In the genomic region with DNA sequence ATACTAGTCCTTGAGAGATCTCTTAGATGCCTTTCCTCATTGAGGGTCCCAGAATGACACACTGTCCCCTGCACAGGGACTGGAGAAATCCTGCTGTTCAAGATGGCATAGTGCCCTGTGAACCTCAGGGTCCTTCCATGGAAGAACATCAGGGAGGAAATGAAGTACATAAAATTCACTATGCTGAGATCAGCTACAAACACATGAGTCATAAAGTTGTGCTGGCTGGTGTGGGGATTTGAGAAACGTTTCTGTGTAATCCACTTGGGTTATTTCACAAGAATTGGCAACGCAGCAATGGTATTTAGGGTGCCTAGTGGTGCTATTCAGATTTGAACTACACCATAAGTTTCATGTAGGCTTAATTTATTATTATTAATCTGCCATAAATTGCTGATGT, we compare ENCODE assay signal across 10 cellular contexts.
DNase-seq lines count a peak whose midpoint lies in the region; ATAC-seq and TF ChIP-seq lines count a peak whose summit lies in the region.
"Had no signal": no experiment of that assay in that cellular context is flagged by ENCODE, and none has a peak within 500 bp of the region (broad histone marks: within the 10 kb centered on the region; RNA-seq: fewer than 3 reads in every experiment).

No MANE protein-coding gene starts in this region.

- H3K36me3 ChIP-seq in liver (ENCODE audit: control insufficient read depth in 4 of 4, insufficient read depth in 3 of 4, low read depth in 1 of 4, low read length in 3 of 4): no peaks in the 10 kb centered on the region
- H3K36me3 ChIP-seq in upper lobe of left lung: no peaks in the 10 kb centered on the region

- no peaks in the 10 kb centered on the region for H3K27me3 Mint-ChIP-seq in activated T-cell treated with anti-CD3 and anti-CD28 coated beads, Interleukin-2, amount 50 U/mL, for 72 hours (ENCODE audit: low read depth)

- H3K9me3 ChIP-seq in liver (ENCODE audit: control insufficient read depth in 4 of 4, low read length in 3 of 4) (no peaks in the 10 kb centered on the region), upper lobe of left lung (no peaks in the 10 kb centered on the region)

- no peaks in the 10 kb centered on the region for H3K27me3 ChIP-seq in liver (ENCODE audit: control insufficient read depth in 4 of 4, insufficient read depth in 4 of 4, low read length in 3 of 4)
- no peaks in the 10 kb centered on the region for H3K27me3 ChIP-seq in upper lobe of left lung

- TF ChIP-seq CTCF in astrocyte of the spinal cord (IDR thresholded peaks at IDR 0.05; ENCODE audit: low read depth, low read length) (no peak), liver (IDR thresholded peaks at IDR 0.05; ENCODE audit: low read depth, low read length, missing input control) (no peak), upper lobe of left lung (IDR thresholded peaks at IDR 0.05) (peak in 2 of 6 experiments; percentile 12 to 30)

- H3K9me3 Mint-ChIP-seq in activated T-cell treated with anti-CD3 and anti-CD28 coated beads, Interleukin-2, amount 50 U/mL, for 72 hours: peaks cover 3% of the 10 kb centered on the region in 2 donors

- in situ Hi-C loops in astrocyte of the spinal cord (cut with HindIII; ENCODE audit: low sequenced_read_pairs): no loop called here

- H3K4me3 ChIP-seq in astrocyte of the spinal cord (ENCODE audit: low read depth, low read length) (no peak overlapping the region), liver (ENCODE audit: low read depth in 1 of 3, low read length in 3 of 3) (no peak overlapping the region), upper lobe of left lung (no peak overlapping the region)

- peak overlapping the region; percentile 93 for H3K27ac Mint-ChIP-seq in activated T-cell treated with anti-CD3 and anti-CD28 coated beads, Interleukin-2, amount 50 U/mL, for 72 hours

- peak; percentile 87 for ATAC-seq in activated T-cell treated with anti-CD3 and anti-CD28 coated beads, Interleukin-2, amount 50 U/mL, for 72 hours (replicated peaks in 1 of 2)
- ATAC-seq in upper lobe of left lung (ENCODE audit: low FRiP score in 2 of 2) (peak; percentile 71 to 93), GM21390 (IDR thresholded peaks at IDR 0.05; ENCODE audit: unreplicated experiment) (no peak)

- peaks cover 6 to 11% of the 10 kb centered on the region in 2 donors for H3K36me3 Mint-ChIP-seq in activated T-cell treated with anti-CD3 and anti-CD28 coated beads, Interleukin-2, amount 50 U/mL, for 72 hours (ENCODE audit: insufficient read depth in 2 of 2)

- H3K4me1 Mint-ChIP-seq in activated T-cell treated with anti-CD3 and anti-CD28 coated beads, Interleukin-2, amount 50 U/mL, for 72 hours (ENCODE audit: low read depth): peaks cover 67% of the 10 kb centered on the region

- H3K27ac ChIP-seq in liver (ENCODE audit: low read depth in 1 of 2, low read length in 2 of 2) (no peak overlapping the region), upper lobe of left lung (peak overlapping the region; percentile 24 to 60 (median 56))
- H3K27ac ChIP-seq: C4-2B, VCaP had no signal

- no peak overlapping the region for H3K9ac ChIP-seq in liver (ENCODE audit: low read depth in 1 of 2, low read length in 2 of 2)

- peak in 1 of 4 donors; percentile 56 for TF ChIP-seq EP300 in upper lobe of left lung (IDR thresholded peaks at IDR 0.05)

- DNase-seq in activated T-cell treated with anti-CD3 and anti-CD28 coated beads, Interleukin-2, amount 50 U/mL, for 72 hours: peak; percentile 35 to 36
- no peak for DNase-seq in activated T-cell treated with anti-CD3 and anti-CD28 coated beads for 4 hours
- peak; percentile 86 for DNase-seq in astrocyte of the spinal cord (ENCODE audit: low read depth, low spot score)
- DNase-seq in upper lobe of left lung: peak in 1 of 2 donors; percentile 64
- DNase-seq in RPMI8226: no peak
- DNase-seq in NAMALWA (ENCODE audit: low spot score): no peak

- H3K4me1 ChIP-seq in liver (ENCODE audit: control insufficient read depth in 4 of 4, insufficient read depth in 4 of 4, low read length in 3 of 4): peaks cover 0 to 5% (median 0%) of the 10 kb centered on the region in 4 donors
- peaks cover 16 to 34% (median 18%) of the 10 kb centered on the region in 4 donors for H3K4me1 ChIP-seq in upper lobe of left lung

- no peak for TF ChIP-seq RAD21 in liver (IDR thresholded peaks at IDR 0.05)

- 41% methylated on average over 2 of the region's 2 CpGs for WGBS in liver
- WGBS in upper lobe of left lung, 2 donors: 13 to 20% methylated on average over 2 of the region's 2 CpGs

- H3K4me3 Mint-ChIP-seq in activated T-cell treated with anti-CD3 and anti-CD28 coated beads, Interleukin-2, amount 50 U/mL, for 72 hours: peak overlapping the region; percentile 48 to 76

- TF ChIP-seq POLR2A in upper lobe of left lung (IDR thresholded peaks at IDR 0.05): no peak

TF ChIP-seq in liver, 16 proteins besides CTCF, POLR2A, EP300 and RAD21:
- no peak for TF ChIP-seq FOXA1 (IDR thresholded peaks at IDR 0.05)
- TF ChIP-seq JUND (IDR thresholded peaks at IDR 0.05): peak; percentile 67 to 71
- no peak for TF ChIP-seq SP1 (IDR thresholded peaks at IDR 0.05)

Comparison
In these comparisons a context has a peak if more than half of its experiments do, and no peak if none do; other contexts are left out.
1. DNase-seq: peak in activated T-cell treated with anti-CD3 and anti-CD28 coated beads, Interleukin-2, amount 50 U/mL, for 72 hours (2 of 2) and astrocyte of the spinal cord (single experiment); none in activated T-cell treated with anti-CD3 and anti-CD28 coated beads for 4 hours (single experiment), RPMI8226 (single experiment) and NAMALWA (single experiment).
2. H3K27ac ChIP-seq: peak in upper lobe of left lung (4 of 4); none in liver (0 of 2).